Comparison of ENCODE assay signal across 8 cellular contexts in genomic region chr1:155978325-155978972, GRCh38. TPM values are rescaled to one million over a fixed set of nuclear protein-coding genes. Genes with fewer than 3 reads are reported as not detected.
DNase-seq lines count a peak whose midpoint lies in the region; ATAC-seq and TF ChIP-seq lines count a peak whose summit lies in the region.

TSS of gene ARHGEF2 (minus strand) at chr1:155978547. CDS start at chr1:155978427, 120 bp downstream.

- no peaks in the 10 kb centered on the region for H3K27me3 ChIP-seq in H7 (ENCODE audit: control insufficient read depth, insufficient read depth, low read length)
- no peaks in the 10 kb centered on the region for H3K27me3 ChIP-seq in body of pancreas
- no peaks in the 10 kb centered on the region for H3K27me3 ChIP-seq in skeletal muscle tissue (ENCODE audit: control insufficient read depth in 3 of 3, insufficient read depth in 3 of 3, low read length in 3 of 3)

- peaks cover 61% of the 10 kb centered on the region for H3K4me1 ChIP-seq in body of pancreas
- peaks cover 75 to 88% (median 79%) of the 10 kb centered on the region in 3 donors for H3K4me1 ChIP-seq in skeletal muscle tissue (ENCODE audit: control insufficient read depth in 3 of 3, insufficient read depth in 3 of 3, low read length in 3 of 3)

- H3K9me3 ChIP-seq in body of pancreas (no peaks in the 10 kb centered on the region), iPS-18c (ENCODE audit: control insufficient read depth, insufficient read depth, low read length) (no peaks in the 10 kb centered on the region), skeletal muscle tissue (ENCODE audit: control insufficient read depth in 3 of 3, low read length in 3 of 3) (no peaks in the 10 kb centered on the region)

- peak within 1 kb of the TSS; percentile 85 to 92 (median 86) for H3K27ac ChIP-seq in body of pancreas
- peak within 1 kb of the TSS; percentile 99 for H3K27ac ChIP-seq in skeletal muscle tissue (ENCODE audit: low read depth, low read length)

- peak in 3 of 7 experiments; percentile 9 to 22 (median 13) for TF ChIP-seq CTCF in body of pancreas (IDR thresholded peaks at IDR 0.05)

- H3K4me3 ChIP-seq in H7 (ENCODE audit: insufficient read depth, low read depth, low read length): peak within 1 kb of the TSS; percentile 99
- peak within 1 kb of the TSS; percentile 44 to 85 for H3K4me3 ChIP-seq in body of pancreas
- peak within 1 kb of the TSS; percentile 94 for H3K4me3 ChIP-seq in iPS-18c (ENCODE audit: insufficient read depth, low read depth, low read length)
- peak within 1 kb of the TSS; percentile 74 to 88 (median 85) for H3K4me3 ChIP-seq in skeletal muscle tissue (ENCODE audit: low read length in 3 of 3)

- DNase-seq in DMS53 treated with DMSO at 0.1 percent for 48 hours (lab: John Stamatoyannopoulos, UW; ENCODE audit: unreplicated experiment) (peak; percentile 30), H7 (peak; percentile 95), NCI-H128 (lab: John Stamatoyannopoulos, UW; ENCODE audit: unreplicated experiment) (peak; percentile 43), UCSD-AML1 (lab: John Stamatoyannopoulos, UW; ENCODE audit: unreplicated experiment) (peak; percentile 93), body of pancreas (peak; percentile 55 to 78 (median 70))

- intact Hi-C loops in body of pancreas (cut with DNase I): no loop called here

- peak within 1 kb of the TSS; percentile 85 to 98 (median 92) for H3K9ac ChIP-seq in skeletal muscle tissue (ENCODE audit: low read depth in 1 of 3, low read length in 3 of 3)

- peak; percentile 4 to 65 (median 41) for TF ChIP-seq POLR2A in body of pancreas (IDR thresholded peaks at IDR 0.05)

- ATAC-seq in body of pancreas (peak; percentile 57), GM19023 (IDR thresholded peaks at IDR 0.05; ENCODE audit: unreplicated experiment) (no peak)

- 1 to 5% methylated on average over 12 to 52 of the region's 52 CpGs for whole genome bisulfite sequencing in body of pancreas, 2 donors

- H3K36me3 ChIP-seq in H7 (replicated peaks; ENCODE audit: control insufficient read depth, insufficient read depth, low read length) (no peaks in the 10 kb centered on the region; the same call in none of the 2 replicates), body of pancreas (replicated peaks in 1 of 2; ENCODE audit: insufficient read depth in 1 of 2, low read depth in 2 of 2) (no peaks in the 10 kb centered on the region), skeletal muscle tissue (ENCODE audit: control insufficient read depth in 3 of 3, insufficient read depth in 3 of 3, low read length in 3 of 3) (peaks cover 0 to 3% (median 0%) of the 10 kb centered on the region in 3 donors)

RNA-seq across cellular contexts. Expression of gene ARHGEF2, which starts in this region (rescaled TPM):
- total RNA-seq in H7 (2014; rRNA removed; shearing (Covaris generic)): 97.1 and 104 TPM in 2 replicates
- total RNA-seq in body of pancreas (10 to 100 TPM; 31.9 to 32.6 TPM), skeletal muscle tissue (135 TPM)

Comparison
In these comparisons a context has a peak if more than half of its experiments do, and no peak if none do; other contexts are left out.
1. DNase-seq: peak in every context shown above with its lines; median percentile 95 in H7; 93 in UCSD-AML1; 70 in body of pancreas; 43 in NCI-H128; 30 in DMS53 treated with DMSO at 0.1 percent for 48 hours.